Comparison of ENCODE assay signal across 26 cellular contexts in genomic region chr17:65225061-65225460, GRCh38.
"Had no signal": no experiment of that assay in that cellular context is flagged by ENCODE, and none has a peak within 500 bp of the region (broad histone marks: within the 10 kb centered on the region; RNA-seq: fewer than 3 reads in every experiment).

No MANE protein-coding gene starts in this region.

- FAIRE-seq: endometrium, islet of Langerhans, keratinocyte had no signal

- H3K9me3 Mint-ChIP-seq: dendritic cell treated with granulocyte-macrophage colony-stimulating factor and Interleukin-4, amounts not matched to agents 40 ng/mL and 50 ng/mL, for 4 days; effector memory CD8-positive, alpha-beta T cell; endodermal cell; mesothelial cell of epicardium had no signal

- H3K36me3 ChIP-seq: colonic mucosa, esophagus squamous epithelium, gastrocnemius medialis, heart right ventricle, left lung, lower lobe of right lung had no signal

- H3K27me3 ChIP-seq: colonic mucosa had no signal

- H3K36me3 Mint-ChIP-seq: mesothelial cell of epicardium had no signal

- DNase-seq: colonic mucosa; cortex of kidney; effector CD8-positive, alpha-beta T cell; effector memory CD8-positive, alpha-beta T cell; endodermal cell; erythroblast; esophagus squamous epithelium; foreskin fibroblast; foreskin melanocyte; gastrocnemius medialis; glutamatergic neuron; head of caudate nucleus; heart right ventricle; hippocampal formation; left cardiac atrium; left lung; left ventricle myocardium superior; lower lobe of right lung; mesenchymal stem cell had no signal

- H3K4me1 ChIP-seq: colonic mucosa, gastrocnemius medialis had no signal

- H3K27me3 Mint-ChIP-seq: effector memory CD8-positive, alpha-beta T cell had no signal

- H3K9me3 ChIP-seq: colonic mucosa, esophagus squamous epithelium, gastrocnemius medialis, heart right ventricle, left lung, lower lobe of right lung had no signal

- H3K27ac Mint-ChIP-seq: dendritic cell treated with granulocyte-macrophage colony-stimulating factor and Interleukin-4, amounts not matched to agents 40 ng/mL and 50 ng/mL, for 4 days; effector memory CD8-positive, alpha-beta T cell; endodermal cell; mesothelial cell of epicardium had no signal

- H3K4me3 ChIP-seq: colonic mucosa, esophagus squamous epithelium, gastrocnemius medialis, heart right ventricle, left lung, lower lobe of right lung had no signal

- H3K27ac ChIP-seq: colonic mucosa, epithelial cell of prostate, esophagus squamous epithelium, gastrocnemius medialis, heart right ventricle, left lung, lower lobe of right lung had no signal

- H3K4me3 Mint-ChIP-seq: dendritic cell treated with granulocyte-macrophage colony-stimulating factor and Interleukin-4, amounts not matched to agents 40 ng/mL and 50 ng/mL, for 4 days; effector memory CD8-positive, alpha-beta T cell; endodermal cell; mesothelial cell of epicardium had no signal

- ATAC-seq: effector memory CD8-positive, alpha-beta T cell; esophagus mucosa; gastrocnemius medialis; heart right ventricle; left cardiac atrium; left lung; left ventricle myocardium superior; lower lobe of right lung had no signal
